In genomic region chr19:2111425-2111824, GRCh38 we compare ENCODE assay signal across 31 cellular contexts.
"Had no signal": no experiment of that assay in that cellular context is flagged by ENCODE, and none has a peak within 500 bp of the region (broad histone marks: within the 10 kb centered on the region; RNA-seq: fewer than 3 reads in every experiment).

No MANE protein-coding gene starts in this region.

- H3K4me1 ChIP-seq: adrenal gland, body of pancreas, colonic mucosa, esophagus squamous epithelium, gastroesophageal sphincter had no signal

- H3K27ac ChIP-seq: adrenal gland, body of pancreas, colonic mucosa, epithelial cell of prostate, esophagus squamous epithelium, gastroesophageal sphincter, heart right ventricle, WERI-Rb-1 had no signal

- H3K27me3 Mint-ChIP-seq: activated B cell treated with CpG ODN at 0.5 μM for 24 hours; activated CD8-positive, alpha-beta T cell treated with anti-CD3 and anti-CD28 coated beads for 36 hours; activated naive CD8-positive, alpha-beta T cell treated with anti-CD3 and anti-CD28 coated beads for 36 hours; activated naive CD8-positive, alpha-beta T cell treated with anti-CD3 and anti-CD28 coated beads, Interleukin-2, amount 50 U/mL, for 24 hours; activated T-cell treated with anti-CD3 and anti-CD28 coated beads, Interleukin-2, amount 50 U/mL, for 24 hours; T-cell had no signal

- H3K27me3 ChIP-seq: adrenal gland, body of pancreas, colonic mucosa, esophagus squamous epithelium, gastroesophageal sphincter, heart right ventricle had no signal

- H3K9me3 Mint-ChIP-seq: activated B cell treated with CpG ODN at 0.5 μM for 24 hours; activated CD8-positive, alpha-beta T cell treated with anti-CD3 and anti-CD28 coated beads for 36 hours; activated naive CD8-positive, alpha-beta T cell treated with anti-CD3 and anti-CD28 coated beads for 36 hours; activated naive CD8-positive, alpha-beta T cell treated with anti-CD3 and anti-CD28 coated beads, Interleukin-2, amount 50 U/mL, for 24 hours; activated T-cell treated with anti-CD3 and anti-CD28 coated beads, Interleukin-2, amount 50 U/mL, for 24 hours; T-cell; T-helper 2 cell treated with Interferon-gamma antibody and Interleukin-4, amounts not matched to agents 5 μg/mL and 100 μg/mL, for 36 hours had no signal

- H3K4me3 ChIP-seq: adrenal gland, body of pancreas, colonic mucosa, esophagus squamous epithelium, gastroesophageal sphincter, heart right ventricle had no signal

- H3K4me3 Mint-ChIP-seq: activated B cell treated with CpG ODN at 0.5 μM for 24 hours; activated CD8-positive, alpha-beta T cell treated with anti-CD3 and anti-CD28 coated beads for 36 hours; activated naive CD8-positive, alpha-beta T cell treated with anti-CD3 and anti-CD28 coated beads for 36 hours; activated naive CD8-positive, alpha-beta T cell treated with anti-CD3 and anti-CD28 coated beads, Interleukin-2, amount 50 U/mL, for 24 hours; activated T-cell treated with anti-CD3 and anti-CD28 coated beads, Interleukin-2, amount 50 U/mL, for 24 hours; activated T-cell treated with anti-CD3 and anti-CD28 coated beads, Interleukin-2, amount 50 U/mL, for 72 hours; T-cell; T-helper 1 cell treated with Interleukin-12 subunit alpha and Interleukin-12 subunit beta and Interleukin-4 antibody, amounts not matched to agents 30 μg/mL and 1 μg/mL, for 36 hours; T-helper 2 cell treated with Interferon-gamma antibody and Interleukin-4, amounts not matched to agents 5 μg/mL and 100 μg/mL, for 36 hours had no signal

- DNase-seq: activated B cell treated with CpG ODN at 0.5 μM for 24 hours; activated CD4-positive, alpha-beta T cell treated with anti-CD3 and anti-CD28 coated beads for 48 hours; activated CD4-positive, alpha-beta T cell treated with anti-CD3 and anti-CD28 coated beads, Interleukin-2, amount 50 U/mL, for 1 hour; activated CD4-positive, alpha-beta T cell treated with anti-CD3 and anti-CD28 coated beads, Interleukin-2, amount 50 U/mL, for 48 hours; activated CD8-positive, alpha-beta memory T cell treated with anti-CD3 and anti-CD28 coated beads, Interleukin-2, amount 50 U/mL, for 48 hours; activated CD8-positive, alpha-beta T cell treated with anti-CD3 and anti-CD28 coated beads for 36 hours; activated gamma-delta T cell; activated naive CD4-positive, alpha-beta T cell; activated naive CD4-positive, alpha-beta T cell treated with anti-CD3 and anti-CD28 coated beads, Interleukin-2, amount 50 U/mL, for 16 hours; activated naive CD8-positive, alpha-beta T cell treated with anti-CD3 and anti-CD28 coated beads for 36 hours; activated naive CD8-positive, alpha-beta T cell treated with anti-CD3 and anti-CD28 coated beads, Interleukin-2, amount 50 U/mL, for 24 hours; activated T-cell treated with anti-CD3 and anti-CD28 coated beads for 4 hours; activated T-cell treated with anti-CD3 and anti-CD28 coated beads, Interleukin-2, amount 50 U/mL, for 24 hours; activated T-cell treated with anti-CD3 and anti-CD28 coated beads, Interleukin-2, amount 50 U/mL, for 72 hours; adrenal gland; amygdala; aorta; body of pancreas; colonic mucosa; effector CD8-positive, alpha-beta T cell; esophagus squamous epithelium; foreskin melanocyte; heart right ventricle; T-cell; T1000; WERI-Rb-1 had no signal

- H3K27ac Mint-ChIP-seq: activated B cell treated with CpG ODN at 0.5 μM for 24 hours; activated CD8-positive, alpha-beta T cell treated with anti-CD3 and anti-CD28 coated beads for 36 hours; activated naive CD8-positive, alpha-beta T cell treated with anti-CD3 and anti-CD28 coated beads for 36 hours; activated naive CD8-positive, alpha-beta T cell treated with anti-CD3 and anti-CD28 coated beads, Interleukin-2, amount 50 U/mL, for 24 hours; activated T-cell treated with anti-CD3 and anti-CD28 coated beads, Interleukin-2, amount 50 U/mL, for 72 hours; T-cell; T-helper 1 cell treated with Interleukin-12 subunit alpha and Interleukin-12 subunit beta and Interleukin-4 antibody, amounts not matched to agents 30 μg/mL and 1 μg/mL, for 36 hours; T-helper 2 cell treated with Interferon-gamma antibody and Interleukin-4, amounts not matched to agents 5 μg/mL and 100 μg/mL, for 36 hours had no signal

- ATAC-seq: activated CD4-positive, CD25-positive, alpha-beta regulatory T cell treated with anti-CD3 and anti-CD28 coated beads, Interleukin-2, amount 50 U/mL, for 24 hours; activated CD8-positive, alpha-beta T cell treated with anti-CD3 and anti-CD28 coated beads for 36 hours; activated naive CD8-positive, alpha-beta T cell treated with anti-CD3 and anti-CD28 coated beads, Interleukin-2, amount 50 U/mL, for 24 hours; activated T-cell treated with anti-CD3 and anti-CD28 coated beads, Interleukin-2, amount 50 U/mL, for 72 hours; body of pancreas; gastroesophageal sphincter; heart right ventricle; T-cell had no signal

- H3K9me3 ChIP-seq: adrenal gland, body of pancreas, colonic mucosa, esophagus squamous epithelium, gastroesophageal sphincter, heart right ventricle had no signal
